ENCODE assay signal across 1 cellular context in the genomic region with DNA sequence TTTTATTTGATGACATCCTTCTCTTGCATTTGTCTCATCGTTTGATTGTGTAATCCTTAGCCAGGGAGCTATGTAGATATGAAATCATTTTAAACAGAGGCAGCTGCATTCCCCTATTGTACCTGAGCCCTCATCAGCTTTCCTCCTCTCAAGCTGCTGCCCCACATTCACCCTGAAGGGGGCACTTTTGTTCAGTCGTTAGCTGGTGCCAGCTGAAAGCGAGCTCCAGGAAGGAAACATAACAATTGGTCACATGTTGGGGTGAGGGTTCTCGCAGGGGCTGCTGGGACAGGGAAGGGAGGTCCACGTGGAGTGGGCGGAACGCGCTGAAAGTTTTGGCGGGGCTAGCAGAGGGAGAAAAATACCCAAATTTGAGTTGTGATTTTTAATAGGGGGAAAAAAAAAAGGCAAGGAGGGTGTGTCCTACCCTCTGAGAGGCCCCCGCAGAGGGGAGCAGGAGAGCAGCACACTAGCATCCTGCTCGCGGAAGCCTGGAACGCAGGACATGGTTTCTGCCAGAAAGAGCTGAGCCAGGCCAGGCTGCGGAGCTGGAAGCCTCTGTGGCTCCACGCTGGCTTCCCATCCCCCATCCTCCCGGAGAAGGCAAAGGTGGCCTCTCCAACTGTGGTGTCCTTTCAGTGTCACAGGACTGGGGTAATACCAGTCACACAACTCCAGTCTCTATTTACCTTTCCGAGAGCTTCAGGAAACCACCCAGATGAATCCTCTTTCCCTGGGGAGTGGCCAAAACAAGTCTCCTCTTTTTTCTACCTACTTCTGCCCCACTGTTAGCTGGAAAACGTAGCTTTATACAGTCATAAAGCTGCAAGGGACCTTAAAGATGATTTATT.
TF ChIP-seq lines count a peak whose summit lies in the region.

No MANE protein-coding gene starts in this region.

TF ChIP-seq in HepG2, 621 proteins besides CTCF, POLR2A, EP300 and RAD21 (continued from another document and continues in another):
- TF ChIP-seq, protein P1, sequence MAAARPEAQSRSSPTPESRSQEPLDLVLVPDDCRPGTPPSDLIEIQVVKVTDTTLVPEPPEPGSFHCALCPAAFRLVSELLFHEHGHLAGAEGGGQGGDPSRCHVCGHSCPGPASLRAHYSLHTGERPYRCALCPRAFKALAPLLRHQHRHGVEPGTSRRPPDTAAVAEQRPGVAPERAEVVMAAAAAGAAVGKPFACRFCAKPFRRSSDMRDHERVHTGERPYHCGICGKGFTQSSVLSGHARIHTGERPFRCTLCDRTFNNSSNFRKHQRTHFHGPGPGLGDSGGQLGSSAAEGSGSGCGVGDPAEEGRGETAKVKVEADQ (CRISPR knock-in tag; IDR thresholded peaks at IDR 0.05; ENCODE audit: borderline replicate concordance), result peak; percentile 79; the same call in 1 of the 2 replicates
- TF ChIP-seq GLI4 (CRISPR knock-in tag; IDR thresholded peaks at IDR 0.05; ENCODE audit: borderline replicate concordance) (peak; percentile 74; the same call in 1 of the 2 replicates), ZNF224 (CRISPR knock-in tag; IDR thresholded peaks at IDR 0.05) (0 out of 2 replicates have a peak, but pooled peaks have one; percentile 19), PLRG1 (conservative IDR thresholded peaks at IDR 0.05) (no peak), ZNF264 (CRISPR knock-in tag; IDR thresholded peaks at IDR 0.05) (peak; percentile 73), MAF1 (CRISPR knock-in tag; IDR thresholded peaks at IDR 0.05; ENCODE audit: borderline replicate concordance) (0 out of 2 replicates have a peak, but pooled peaks have one; percentile 65), BRF2 (CRISPR knock-in tag; IDR thresholded peaks at IDR 0.05) (0 out of 2 replicates have a peak, but pooled peaks have one; percentile 72), TEAD3 (CRISPR knock-in tag; optimal IDR thresholded peaks at IDR 0.05; ENCODE audit: borderline replicate concordance) (peak; percentile 50), ZNF124 (CRISPR knock-in tag; IDR thresholded peaks at IDR 0.05) (no peak; the same call in 1 of the 2 replicates), ZNF709 (CRISPR knock-in tag; IDR thresholded peaks at IDR 0.05) (no peak; the same call in 1 of the 2 replicates), KLF16 (CRISPR knock-in tag; IDR thresholded peaks at IDR 0.05) (peak in 1 of 2 experiments; percentile 77; a peak in 2 of 4 replicates), SP1 (IDR thresholded peaks at IDR 0.05) (no peak), SP1 (CRISPR knock-in tag; IDR thresholded peaks at IDR 0.05) (peak; percentile 52), ZZZ3 (CRISPR knock-in tag; IDR thresholded peaks at IDR 0.05; ENCODE audit: borderline replicate concordance) (0 out of 2 replicates have a peak, but pooled peaks have one; percentile 58), CREBL2 (CRISPR knock-in tag; IDR thresholded peaks at IDR 0.05; ENCODE audit: borderline replicate concordance) (no peak), GABPB1 (CRISPR knock-in tag; IDR thresholded peaks at IDR 0.05) (peak; percentile 79), SP2 (CRISPR knock-in tag; IDR thresholded peaks at IDR 0.05) (no peak; the same call in 1 of the 2 replicates), MATR3 (CRISPR knock-in tag; IDR thresholded peaks at IDR 0.05) (no peak), NFYC (CRISPR knock-in tag; IDR thresholded peaks at IDR 0.05) (peak; percentile 16; the same call in 1 of the 2 replicates), ZNF446 (CRISPR knock-in tag; IDR thresholded peaks at IDR 0.05) (no peak), PHF8 (CRISPR knock-in tag; IDR thresholded peaks at IDR 0.05) (peak; percentile 54), EED (CRISPR knock-in tag; IDR thresholded peaks at IDR 0.05) (no peak; the same call in 1 of the 2 replicates), ZSCAN25 (CRISPR knock-in tag; IDR thresholded peaks at IDR 0.05) (peak; percentile 74), ZSCAN29 (CRISPR knock-in tag; conservative IDR thresholded peaks at IDR 0.05) (no peak; the same call in 1 of the 2 replicates), REXO4 (CRISPR knock-in tag; IDR thresholded peaks at IDR 0.05; ENCODE audit: borderline replicate concordance) (no peak), GPN1 (CRISPR knock-in tag; IDR thresholded peaks at IDR 0.05; ENCODE audit: borderline replicate concordance) (no peak), ZNF570 (CRISPR knock-in tag; IDR thresholded peaks at IDR 0.05; ENCODE audit: borderline replicate concordance) (no peak), ZSCAN12 (CRISPR knock-in tag; IDR thresholded peaks at IDR 0.05) (0 out of 2 replicates have a peak, but pooled peaks have one; percentile 22), PAF1 (CRISPR knock-in tag; IDR thresholded peaks at IDR 0.05) (no peak), ATF7-NPFF (CRISPR knock-in tag; IDR thresholded peaks at IDR 0.05; ENCODE audit: low read depth) (no peak; the same call in 1 of the 2 replicates), SNAI1 (CRISPR knock-in tag; IDR thresholded peaks at IDR 0.05; ENCODE audit: borderline replicate concordance) (no peak), SKIL (CRISPR knock-in tag; IDR thresholded peaks at IDR 0.05; ENCODE audit: borderline replicate concordance) (peak; percentile 56; the same call in 1 of the 2 replicates)
- TF ChIP-seq, protein P2, sequence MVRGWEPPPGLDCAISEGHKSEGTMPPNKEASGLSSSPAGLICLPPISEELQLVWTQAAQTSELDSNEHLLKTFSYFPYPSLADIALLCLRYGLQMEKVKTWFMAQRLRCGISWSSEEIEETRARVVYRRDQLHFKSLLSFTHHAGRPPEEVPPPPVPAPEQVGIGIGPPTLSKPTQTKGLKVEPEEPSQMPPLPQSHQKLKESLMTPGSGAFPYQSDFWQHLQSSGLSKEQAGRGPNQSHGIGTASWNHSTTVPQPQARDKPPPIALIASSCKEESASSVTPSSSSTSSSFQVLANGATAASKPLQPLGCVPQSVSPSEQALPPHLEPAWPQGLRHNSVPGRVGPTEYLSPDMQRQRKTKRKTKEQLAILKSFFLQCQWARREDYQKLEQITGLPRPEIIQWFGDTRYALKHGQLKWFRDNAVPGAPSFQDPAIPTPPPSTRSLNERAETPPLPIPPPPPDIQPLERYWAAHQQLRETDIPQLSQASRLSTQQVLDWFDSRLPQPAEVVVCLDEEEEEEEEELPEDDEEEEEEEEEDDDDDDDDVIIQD (CRISPR knock-in tag; IDR thresholded peaks at IDR 0.05; ENCODE audit: low read depth), result peak; percentile 93
- TF ChIP-seq, protein P3, sequence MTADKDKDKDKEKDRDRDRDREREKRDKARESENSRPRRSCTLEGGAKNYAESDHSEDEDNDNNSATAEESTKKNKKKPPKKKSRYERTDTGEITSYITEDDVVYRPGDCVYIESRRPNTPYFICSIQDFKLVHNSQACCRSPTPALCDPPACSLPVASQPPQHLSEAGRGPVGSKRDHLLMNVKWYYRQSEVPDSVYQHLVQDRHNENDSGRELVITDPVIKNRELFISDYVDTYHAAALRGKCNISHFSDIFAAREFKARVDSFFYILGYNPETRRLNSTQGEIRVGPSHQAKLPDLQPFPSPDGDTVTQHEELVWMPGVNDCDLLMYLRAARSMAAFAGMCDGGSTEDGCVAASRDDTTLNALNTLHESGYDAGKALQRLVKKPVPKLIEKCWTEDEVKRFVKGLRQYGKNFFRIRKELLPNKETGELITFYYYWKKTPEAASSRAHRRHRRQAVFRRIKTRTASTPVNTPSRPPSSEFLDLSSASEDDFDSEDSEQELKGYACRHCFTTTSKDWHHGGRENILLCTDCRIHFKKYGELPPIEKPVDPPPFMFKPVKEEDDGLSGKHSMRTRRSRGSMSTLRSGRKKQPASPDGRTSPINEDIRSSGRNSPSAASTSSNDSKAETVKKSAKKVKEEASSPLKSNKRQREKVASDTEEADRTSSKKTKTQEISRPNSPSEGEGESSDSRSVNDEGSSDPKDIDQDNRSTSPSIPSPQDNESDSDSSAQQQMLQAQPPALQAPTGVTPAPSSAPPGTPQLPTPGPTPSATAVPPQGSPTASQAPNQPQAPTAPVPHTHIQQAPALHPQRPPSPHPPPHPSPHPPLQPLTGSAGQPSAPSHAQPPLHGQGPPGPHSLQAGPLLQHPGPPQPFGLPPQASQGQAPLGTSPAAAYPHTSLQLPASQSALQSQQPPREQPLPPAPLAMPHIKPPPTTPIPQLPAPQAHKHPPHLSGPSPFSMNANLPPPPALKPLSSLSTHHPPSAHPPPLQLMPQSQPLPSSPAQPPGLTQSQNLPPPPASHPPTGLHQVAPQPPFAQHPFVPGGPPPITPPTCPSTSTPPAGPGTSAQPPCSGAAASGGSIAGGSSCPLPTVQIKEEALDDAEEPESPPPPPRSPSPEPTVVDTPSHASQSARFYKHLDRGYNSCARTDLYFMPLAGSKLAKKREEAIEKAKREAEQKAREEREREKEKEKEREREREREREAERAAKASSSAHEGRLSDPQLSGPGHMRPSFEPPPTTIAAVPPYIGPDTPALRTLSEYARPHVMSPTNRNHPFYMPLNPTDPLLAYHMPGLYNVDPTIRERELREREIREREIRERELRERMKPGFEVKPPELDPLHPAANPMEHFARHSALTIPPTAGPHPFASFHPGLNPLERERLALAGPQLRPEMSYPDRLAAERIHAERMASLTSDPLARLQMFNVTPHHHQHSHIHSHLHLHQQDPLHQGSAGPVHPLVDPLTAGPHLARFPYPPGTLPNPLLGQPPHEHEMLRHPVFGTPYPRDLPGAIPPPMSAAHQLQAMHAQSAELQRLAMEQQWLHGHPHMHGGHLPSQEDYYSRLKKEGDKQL (CRISPR knock-in tag; IDR thresholded peaks at IDR 0.05; ENCODE audit: low read depth), result no peak; the same call in 1 of the 2 replicates
- TF ChIP-seq, protein P4, sequence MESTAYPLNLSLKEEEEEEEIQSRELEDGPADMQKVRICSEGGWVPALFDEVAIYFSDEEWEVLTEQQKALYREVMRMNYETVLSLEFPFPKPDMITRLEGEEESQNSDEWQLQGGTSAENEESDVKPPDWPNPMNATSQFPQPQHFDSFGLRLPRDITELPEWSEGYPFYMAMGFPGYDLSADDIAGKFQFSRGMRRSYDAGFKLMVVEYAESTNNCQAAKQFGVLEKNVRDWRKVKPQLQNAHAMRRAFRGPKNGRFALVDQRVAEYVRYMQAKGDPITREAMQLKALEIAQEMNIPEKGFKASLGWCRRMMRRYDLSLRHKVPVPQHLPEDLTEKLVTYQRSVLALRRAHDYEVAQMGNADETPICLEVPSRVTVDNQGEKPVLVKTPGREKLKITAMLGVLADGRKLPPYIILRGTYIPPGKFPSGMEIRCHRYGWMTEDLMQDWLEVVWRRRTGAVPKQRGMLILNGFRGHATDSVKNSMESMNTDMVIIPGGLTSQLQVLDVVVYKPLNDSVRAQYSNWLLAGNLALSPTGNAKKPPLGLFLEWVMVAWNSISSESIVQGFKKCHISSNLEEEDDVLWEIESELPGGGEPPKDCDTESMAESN (CRISPR knock-in tag; conservative IDR thresholded peaks at IDR 0.05), result peak; percentile 58
- TF ChIP-seq, protein P5, sequence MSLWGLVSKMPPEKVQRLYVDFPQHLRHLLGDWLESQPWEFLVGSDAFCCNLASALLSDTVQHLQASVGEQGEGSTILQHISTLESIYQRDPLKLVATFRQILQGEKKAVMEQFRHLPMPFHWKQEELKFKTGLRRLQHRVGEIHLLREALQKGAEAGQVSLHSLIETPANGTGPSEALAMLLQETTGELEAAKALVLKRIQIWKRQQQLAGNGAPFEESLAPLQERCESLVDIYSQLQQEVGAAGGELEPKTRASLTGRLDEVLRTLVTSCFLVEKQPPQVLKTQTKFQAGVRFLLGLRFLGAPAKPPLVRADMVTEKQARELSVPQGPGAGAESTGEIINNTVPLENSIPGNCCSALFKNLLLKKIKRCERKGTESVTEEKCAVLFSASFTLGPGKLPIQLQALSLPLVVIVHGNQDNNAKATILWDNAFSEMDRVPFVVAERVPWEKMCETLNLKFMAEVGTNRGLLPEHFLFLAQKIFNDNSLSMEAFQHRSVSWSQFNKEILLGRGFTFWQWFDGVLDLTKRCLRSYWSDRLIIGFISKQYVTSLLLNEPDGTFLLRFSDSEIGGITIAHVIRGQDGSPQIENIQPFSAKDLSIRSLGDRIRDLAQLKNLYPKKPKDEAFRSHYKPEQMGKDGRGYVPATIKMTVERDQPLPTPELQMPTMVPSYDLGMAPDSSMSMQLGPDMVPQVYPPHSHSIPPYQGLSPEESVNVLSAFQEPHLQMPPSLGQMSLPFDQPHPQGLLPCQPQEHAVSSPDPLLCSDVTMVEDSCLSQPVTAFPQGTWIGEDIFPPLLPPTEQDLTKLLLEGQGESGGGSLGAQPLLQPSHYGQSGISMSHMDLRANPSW (CRISPR knock-in tag; IDR thresholded peaks at IDR 0.05; ENCODE audit: borderline replicate concordance), result 0 out of 2 replicates have a peak, but pooled peaks have one; percentile 25
- TF ChIP-seq, protein P6, sequence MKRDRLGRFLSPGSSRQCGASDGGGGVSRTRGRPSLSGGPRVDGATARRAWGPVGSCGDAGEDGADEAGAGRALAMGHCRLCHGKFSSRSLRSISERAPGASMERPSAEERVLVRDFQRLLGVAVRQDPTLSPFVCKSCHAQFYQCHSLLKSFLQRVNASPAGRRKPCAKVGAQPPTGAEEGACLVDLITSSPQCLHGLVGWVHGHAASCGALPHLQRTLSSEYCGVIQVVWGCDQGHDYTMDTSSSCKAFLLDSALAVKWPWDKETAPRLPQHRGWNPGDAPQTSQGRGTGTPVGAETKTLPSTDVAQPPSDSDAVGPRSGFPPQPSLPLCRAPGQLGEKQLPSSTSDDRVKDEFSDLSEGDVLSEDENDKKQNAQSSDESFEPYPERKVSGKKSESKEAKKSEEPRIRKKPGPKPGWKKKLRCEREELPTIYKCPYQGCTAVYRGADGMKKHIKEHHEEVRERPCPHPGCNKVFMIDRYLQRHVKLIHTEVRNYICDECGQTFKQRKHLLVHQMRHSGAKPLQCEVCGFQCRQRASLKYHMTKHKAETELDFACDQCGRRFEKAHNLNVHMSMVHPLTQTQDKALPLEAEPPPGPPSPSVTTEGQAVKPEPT (CRISPR knock-in tag; IDR thresholded peaks at IDR 0.05; ENCODE audit: low read depth), result peak; percentile 70; the same call in 1 of the 2 replicates
